26 cellular contexts compared by ENCODE assay signal in the genomic region with DNA sequence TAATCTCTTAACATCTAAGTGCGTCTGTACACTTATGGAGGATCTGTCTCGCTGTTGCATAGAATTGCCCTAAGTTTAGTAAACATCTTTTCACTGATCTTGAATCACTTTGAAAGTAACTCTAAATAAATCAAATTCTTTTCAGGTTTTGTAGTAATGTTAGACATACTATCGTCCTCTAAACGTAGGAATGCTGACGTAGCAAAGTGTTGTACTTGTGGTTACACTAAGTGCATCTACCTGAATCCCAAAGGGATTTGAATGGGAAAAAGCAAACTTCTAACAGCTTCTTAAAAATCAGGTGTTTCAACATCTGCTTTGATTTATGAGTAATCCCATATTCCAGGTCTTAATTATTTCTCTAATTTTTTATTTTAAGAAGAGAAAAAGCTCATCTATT.
"Had no signal": no experiment of that assay in that cellular context is flagged by ENCODE, and none has a peak within 500 bp of the region (broad histone marks: within the 10 kb centered on the region; RNA-seq: fewer than 3 reads in every experiment).

No MANE protein-coding gene starts in this region.

- H3K36me3 Mint-ChIP-seq: activated naive CD4-positive, alpha-beta T cell treated with anti-CD3 and anti-CD28 coated beads, Interleukin-2, amount 10 ng/mL, durations not matched to agents 7 days and 5 days; activated naive CD8-positive, alpha-beta T cell treated with anti-CD3 and anti-CD28 coated beads for 36 hours had no signal

- H3K4me1 ChIP-seq: Peyer's patch, SJCRH30 had no signal

- H3K4me1 Mint-ChIP-seq: activated naive CD4-positive, alpha-beta T cell treated with anti-CD3 and anti-CD28 coated beads, Interleukin-2, amount 10 ng/mL, durations not matched to agents 7 days and 5 days; activated naive CD8-positive, alpha-beta T cell treated with anti-CD3 and anti-CD28 coated beads for 36 hours had no signal

- H3K9me3 ChIP-seq: Peyer's patch, SJCRH30, SK-N-SH had no signal

- ATAC-seq: activated CD4-positive, CD25-positive, alpha-beta regulatory T cell treated with anti-CD3 and anti-CD28 coated beads, Interleukin-2, amount 50 U/mL, for 24 hours; activated CD8-positive, alpha-beta T cell treated with anti-CD3 and anti-CD28 coated beads for 36 hours; activated T-cell treated with anti-CD3 and anti-CD28 coated beads, Interleukin-2, amount 50 U/mL, for 72 hours had no signal

- H3K4me2 ChIP-seq: SK-N-SH had no signal

- DNase-seq: activated CD4-positive, alpha-beta T cell treated with anti-CD3 and anti-CD28 coated beads for 4 hours; activated CD8-positive, alpha-beta memory T cell treated with anti-CD3 and anti-CD28 coated beads, Interleukin-2, amount 50 U/mL, for 4 hours; activated CD8-positive, alpha-beta T cell treated with anti-CD3 and anti-CD28 coated beads for 36 hours; activated gamma-delta T cell treated with Interleukin-2 at 50 U/mL for 16 hours; activated naive CD4-positive, alpha-beta T cell treated with anti-CD3 and anti-CD28 coated beads, Interleukin-2, amount 10 ng/mL, durations not matched to agents 7 days and 5 days; activated naive CD8-positive, alpha-beta T cell treated with anti-CD3 and anti-CD28 coated beads for 36 hours; activated T-cell treated with anti-CD3 and anti-CD28 coated beads, Interleukin-2, amount 50 U/mL, for 72 hours; brain microvascular endothelial cell; NCI-H1048; NCI-H146; NCI-H187 treated with DMSO at 0.1 percent for 48 hours; NCI-H2081 treated with DMSO at 0.1 percent for 48 hours; NCI-H2171 treated with DMSO at 0.1 percent for 48 hours; NCI-H226; NCI-H510A treated with DMSO at 0.1 percent for 48 hours; NK-92 treated with Interleukin-12 subunit alpha and Interleukin-12 subunit beta, amount 100 ng/mL, for 24 hours; Peyer's patch; Right ventricle myocardium superior; SJCRH30; T-helper 1 cell had no signal

- H3K9ac ChIP-seq: SK-N-SH had no signal

- H3K4me3 ChIP-seq: cardiac muscle cell, Peyer's patch, SJCRH30 had no signal

- H3K4me3 Mint-ChIP-seq: activated CD8-positive, alpha-beta T cell treated with anti-CD3 and anti-CD28 coated beads for 36 hours; activated naive CD4-positive, alpha-beta T cell treated with anti-CD3 and anti-CD28 coated beads, Interleukin-2, amount 10 ng/mL, durations not matched to agents 7 days and 5 days; activated naive CD8-positive, alpha-beta T cell treated with anti-CD3 and anti-CD28 coated beads for 36 hours; activated T-cell treated with anti-CD3 and anti-CD28 coated beads, Interleukin-2, amount 50 U/mL, for 72 hours had no signal

- H3K27ac ChIP-seq: brain microvascular endothelial cell, Peyer's patch, RWPE1, SJCRH30, VCaP had no signal

- H3K27me3 Mint-ChIP-seq: activated CD8-positive, alpha-beta T cell treated with anti-CD3 and anti-CD28 coated beads for 36 hours; activated naive CD4-positive, alpha-beta T cell treated with anti-CD3 and anti-CD28 coated beads, Interleukin-2, amount 10 ng/mL, durations not matched to agents 7 days and 5 days; activated naive CD8-positive, alpha-beta T cell treated with anti-CD3 and anti-CD28 coated beads for 36 hours had no signal

- H3K27ac Mint-ChIP-seq: activated CD8-positive, alpha-beta T cell treated with anti-CD3 and anti-CD28 coated beads for 36 hours; activated naive CD4-positive, alpha-beta T cell treated with anti-CD3 and anti-CD28 coated beads, Interleukin-2, amount 10 ng/mL, durations not matched to agents 7 days and 5 days; activated naive CD8-positive, alpha-beta T cell treated with anti-CD3 and anti-CD28 coated beads for 36 hours; activated T-cell treated with anti-CD3 and anti-CD28 coated beads, Interleukin-2, amount 50 U/mL, for 72 hours; activated T-helper 2 cell treated with anti-CD3 and anti-CD28 coated beads, Interferon-gamma antibody, Interleukin-2, Interleukin-4, amounts not matched to agents 10 μg/mL and 5 μg/mL and 100 μg/mL, durations not matched to agents 14 hours and 24 hours and 36 hours had no signal

- H3K9me3 Mint-ChIP-seq: activated CD8-positive, alpha-beta T cell treated with anti-CD3 and anti-CD28 coated beads for 36 hours; activated naive CD4-positive, alpha-beta T cell treated with anti-CD3 and anti-CD28 coated beads, Interleukin-2, amount 10 ng/mL, durations not matched to agents 7 days and 5 days; activated naive CD8-positive, alpha-beta T cell treated with anti-CD3 and anti-CD28 coated beads for 36 hours; activated T-cell treated with anti-CD3 and anti-CD28 coated beads, Interleukin-2, amount 50 U/mL, for 72 hours; activated T-helper 2 cell treated with anti-CD3 and anti-CD28 coated beads, Interferon-gamma antibody, Interleukin-2, Interleukin-4, amounts not matched to agents 10 μg/mL and 5 μg/mL and 100 μg/mL, durations not matched to agents 14 hours and 24 hours and 36 hours had no signal

- H3K36me3 ChIP-seq: brain microvascular endothelial cell, cardiac muscle cell, Peyer's patch, SJCRH30 had no signal

- H3K27me3 ChIP-seq: brain microvascular endothelial cell, cardiac muscle cell, Peyer's patch, SJCRH30 had no signal
